ENCODE assay signal across 8 cellular contexts in genomic region chr3:50324351-50325144, GRCh38. TPM values are rescaled to one million over a fixed set of nuclear protein-coding genes. Genes with fewer than 3 reads are reported as not detected.
A peak's percentile ranks its signal among the peaks of the same experiment; 100 is the strongest.
DNase-seq lines count a peak whose midpoint lies in the region; ATAC-seq, FAIRE-seq and TF ChIP-seq lines count a peak whose summit lies in the region.

No MANE protein-coding gene starts in this region.

- peak overlapping the region; percentile 43 to 83 (median 58) for H3K27ac Mint-ChIP-seq in CD4-positive, CD25-positive, alpha-beta regulatory T cell

- DNase-seq in CD4-positive, CD25-positive, alpha-beta regulatory T cell = peak; percentile 46 to 64 (median 46)
- DNase-seq in HT-29 (ENCODE audit: low spot score) (peak; percentile 63), RWPE2 (ENCODE audit: low spot score) (no peak), frontal cortex (ENCODE audit: low spot score in 2 of 2) (peak; percentile 79), SKM-1 treated with dmso at 0.1 percent for 144 hours (lab: John Stamatoyannopoulos, UW; ENCODE audit: unreplicated experiment) (no peak)
- DNase-seq in activated naive CD4-positive, alpha-beta T cell treated with anti-CD3 and anti-CD28 coated beads, Interleukin-2, amount 50 U/mL, for 16 hours = peak; percentile 71

- H3K36me3 Mint-ChIP-seq in CD4-positive, CD25-positive, alpha-beta regulatory T cell = peaks cover 6% of the 10 kb centered on the region

- H3K4me3 ChIP-seq in CD4-positive, CD25-positive, alpha-beta regulatory T cell (ENCODE audit: low read depth, low read length) = no peak overlapping the region
- H3K4me3 ChIP-seq in RWPE2 (ENCODE audit: severe bottlenecking) = no peak overlapping the region
- no peak overlapping the region for H3K4me3 ChIP-seq in parathyroid adenoma (ENCODE audit: low read depth, low read length)

- no peak overlapping the region for H3K27ac ChIP-seq in CD4-positive, CD25-positive, alpha-beta regulatory T cell (ENCODE audit: insufficient read depth, low read length, poor library complexity, severe bottlenecking)
- H3K27ac ChIP-seq in RWPE2 (ENCODE audit: poor library complexity, severe bottlenecking) (no peak overlapping the region), parathyroid adenoma (peak overlapping the region; percentile 88)

- peaks cover 10% of the 10 kb centered on the region for H3K36me3 ChIP-seq in CD4-positive, CD25-positive, alpha-beta regulatory T cell (ENCODE audit: control insufficient read depth, insufficient read depth, low read length)
- H3K36me3 ChIP-seq in RWPE2 (ENCODE audit: low read depth) (peaks cover 30% of the 10 kb centered on the region), parathyroid adenoma (ENCODE audit: control insufficient read depth, insufficient read depth, low read length) (no peaks in the 10 kb centered on the region)

- no peaks in the 10 kb centered on the region for H3K9me3 ChIP-seq in CD4-positive, CD25-positive, alpha-beta regulatory T cell (ENCODE audit: control insufficient read depth in 2 of 2, low read length in 2 of 2)
- H3K9me3 ChIP-seq in RWPE2 (ENCODE audit: severe bottlenecking) = no peaks in the 10 kb centered on the region
- no peaks in the 10 kb centered on the region for H3K9me3 ChIP-seq in parathyroid adenoma (ENCODE audit: control insufficient read depth, low read length)

- TF ChIP-seq CTCF in RWPE2 (IDR thresholded peaks at IDR 0.05; ENCODE audit: poor library complexity, severe bottlenecking) (peak; percentile 86), parathyroid adenoma (IDR thresholded peaks at IDR 0.05) (peak; percentile 89)

- no peak for FAIRE-seq in frontal cortex (lab: Jason Lieb, UNC)

- peak overlapping the region; percentile 17 for H3K4me2 ChIP-seq in parathyroid adenoma (ENCODE audit: low read length)

- peaks cover 5 to 51% (median 13%) of the 10 kb centered on the region in 4 donors for H3K4me1 Mint-ChIP-seq in CD4-positive, CD25-positive, alpha-beta regulatory T cell

- H3K9ac ChIP-seq in parathyroid adenoma = no peak overlapping the region

- H3K4me3 Mint-ChIP-seq in CD4-positive, CD25-positive, alpha-beta regulatory T cell = peak overlapping the region in 3 of 4 donors; percentile 11 to 94 (median 80)

- H3K4me1 ChIP-seq in CD4-positive, CD25-positive, alpha-beta regulatory T cell (ENCODE audit: control insufficient read depth, insufficient read depth, low read length, poor library complexity, severe bottlenecking) = peaks cover 42% of the 10 kb centered on the region
- H3K4me1 ChIP-seq in RWPE2 (ENCODE audit: insufficient read depth, poor library complexity, severe bottlenecking) (no peaks in the 10 kb centered on the region), parathyroid adenoma (peaks cover 26% of the 10 kb centered on the region)

- no peak for ATAC-seq in CD4-positive, CD25-positive, alpha-beta regulatory T cell (ENCODE audit: low read depth in 2 of 2)
- ATAC-seq in RWPE2 (ENCODE audit: low read depth) = peak; percentile 34
- no peak for ATAC-seq in HG02981 (IDR thresholded peaks at IDR 0.05; ENCODE audit: unreplicated experiment)

- no peak overlapping the region for H2AFZ ChIP-seq in parathyroid adenoma

- H3K27me3 Mint-ChIP-seq in CD4-positive, CD25-positive, alpha-beta regulatory T cell = no peaks in the 10 kb centered on the region

- peaks cover 12% of the 10 kb centered on the region for H3K79me2 ChIP-seq in parathyroid adenoma

- no peaks in the 10 kb centered on the region for H3K9me3 Mint-ChIP-seq in CD4-positive, CD25-positive, alpha-beta regulatory T cell

- no peaks in the 10 kb centered on the region for H3K27me3 ChIP-seq in CD4-positive, CD25-positive, alpha-beta regulatory T cell (ENCODE audit: control insufficient read depth, insufficient read depth, low read length)
- H3K27me3 ChIP-seq in RWPE2 (ENCODE audit: insufficient read depth, poor library complexity, severe bottlenecking) (no peaks in the 10 kb centered on the region), parathyroid adenoma (ENCODE audit: control insufficient read depth, insufficient read depth, low read length) (no peaks in the 10 kb centered on the region)

RNA-seq across cellular contexts. Expression of gene HYAL2, which starts 2.0 kb away (rescaled TPM):
- 1.5 TPM for total RNA-seq in CD4-positive, CD25-positive, alpha-beta regulatory T cell
- 1 to 10 TPM; 2.7 to 6.5 (median 5.1) TPM for polyA plus RNA-seq in CD4-positive, CD25-positive, alpha-beta regulatory T cell
- total RNA-seq in HT-29 (2014; rRNA removed; shearing (Covaris generic)) = 81.4 and 82.6 TPM in 2 replicates
- 35.9 TPM for total RNA-seq in frontal cortex

RNA-seq across cellular contexts. Expression of gene TUSC2, which starts 3.5 kb away (rescaled TPM):
- total RNA-seq in CD4-positive, CD25-positive, alpha-beta regulatory T cell = 17.5 TPM
- 10 to 100 TPM; 44.6 to 55.6 (median 49.9) TPM for polyA plus RNA-seq in CD4-positive, CD25-positive, alpha-beta regulatory T cell
- total RNA-seq in HT-29 (2014; rRNA removed; shearing (Covaris generic)) = 66.8 and 69.2 TPM in 2 replicates
- 16.7 TPM for total RNA-seq in frontal cortex

RNA-seq across cellular contexts. Expression of gene RASSF1, which starts 16.1 kb away (rescaled TPM):
- 76.0 TPM for total RNA-seq in CD4-positive, CD25-positive, alpha-beta regulatory T cell
- polyA plus RNA-seq in CD4-positive, CD25-positive, alpha-beta regulatory T cell = 10 to 100 TPM; 48.4 to 67.4 (median 54.7) TPM
- total RNA-seq in HT-29 (2014; rRNA removed; shearing (Covaris generic)) = 24.2 and 30.2 TPM in 2 replicates
- total RNA-seq in frontal cortex = 12.6 TPM

RNA-seq across cellular contexts. Expression of gene ZMYND10, which starts 21.0 kb away (rescaled TPM):
- total RNA-seq in CD4-positive, CD25-positive, alpha-beta regulatory T cell = 1.6 TPM
- polyA plus RNA-seq in CD4-positive, CD25-positive, alpha-beta regulatory T cell = under 1 TPM in 1 of 4 donors, not detected in 3; 0.09 TPM
- 0.48 TPM in 1 of 2 replicates, not detected in the other for total RNA-seq in HT-29 (2014; rRNA removed; shearing (Covaris generic))
- total RNA-seq in frontal cortex = 3.7 TPM

RNA-seq across cellular contexts. Expression of gene HYAL1, which starts 21.2 kb away (rescaled TPM):
- 0.35 TPM for total RNA-seq in CD4-positive, CD25-positive, alpha-beta regulatory T cell
- under 1 TPM in 3 of 4 donors, not detected in 1; 0.07 to 0.31 (median 0.10) TPM for polyA plus RNA-seq in CD4-positive, CD25-positive, alpha-beta regulatory T cell
- 1.4 and 1.6 TPM in 2 replicates for total RNA-seq in HT-29 (2014; rRNA removed; shearing (Covaris generic))
- total RNA-seq in frontal cortex = 0.41 TPM

Comparison
In these comparisons a context has a peak if more than half of its experiments do, and no peak if none do; other contexts are left out.
1. DNase-seq: peak in CD4-positive, CD25-positive, alpha-beta regulatory T cell (3 of 3), HT-29 (single experiment), activated naive CD4-positive, alpha-beta T cell treated with anti-CD3 and anti-CD28 coated beads, Interleukin-2, amount 50 U/mL, for 16 hours (single experiment) and frontal cortex (2 of 2); none in RWPE2 (single experiment) and SKM-1 treated with dmso at 0.1 percent for 144 hours (single experiment).
2. RNA of gene HYAL2, which starts 2.0 kb away (total RNA-seq): 81.4 to 82.6 TPM in HT-29 and 35.9 TPM in frontal cortex (single experiment); 1.5 TPM in CD4-positive, CD25-positive, alpha-beta regulatory T cell (single experiment); every median in the first group is over 10 times any median in the second.